Comparison of ENCODE assay signal across 19 cellular contexts in genomic region chr17:49834118-49834743, GRCh38. TPM values are rescaled to one million over a fixed set of nuclear protein-coding genes. Genes with fewer than 3 reads are reported as not detected.
"Had no signal": no experiment of that assay in that cellular context is flagged by ENCODE, and none has a peak within 500 bp of the region (broad histone marks: within the 10 kb centered on the region; RNA-seq: fewer than 3 reads in every experiment).

No MANE protein-coding gene starts in this region.

- DNase-seq: activated CD4-positive, alpha-beta memory T cell treated with anti-CD3 and anti-CD28 coated beads, Interleukin-2, amount 10 ng/mL, durations not matched to agents 7 days and 5 days; activated naive CD4-positive, alpha-beta T cell treated with anti-CD3 and anti-CD28 coated beads, Interleukin-2, amount 10 ng/mL, durations not matched to agents 7 days and 5 days; activated T-cell treated with anti-CD3 and anti-CD28 coated beads, Interleukin-2, amount 50 U/mL, for 24 hours; central memory CD4-positive, alpha-beta T cell; cortex of kidney; effector memory CD8-positive, alpha-beta T cell; erythroblast; foreskin fibroblast; left cardiac atrium; midbrain; sigmoid colon; stimulated activated CD4-positive, alpha-beta T cell treated with anti-CD3 and anti-CD28 coated beads, Interleukin-12 subunit alpha, Interleukin-12 subunit beta, amount 100 ng/mL, for 4 hours; T-helper 9 cell had no signal

- H3K4me3 ChIP-seq: lung, ovary, sigmoid colon had no signal

- H3K9me3 ChIP-seq: ovary, sigmoid colon had no signal

- H3K27me3 ChIP-seq: ovary, sigmoid colon had no signal

- ATAC-seq: effector memory CD8-positive, alpha-beta T cell; left cardiac atrium; stimulated activated memory B cell treated with anti-CD40 and anti-IgM and Interleukin-4, amounts not matched to agents 10 μg/mL and 1 μg/mL and 100 μg/mL, for 72 hours had no signal

- H3K27ac ChIP-seq: ovary had no signal

- H3K36me3 ChIP-seq: ovary had no signal

RNA-seq across cellular contexts. Expression of gene TAC4, which starts 13.6 kb away (rescaled TPM):
- total RNA-seq: activated CD4-positive, alpha-beta memory T cell treated with anti-CD3 and anti-CD28 coated beads, Interleukin-2, amount 10 ng/mL, durations not matched to agents 7 days and 5 days; left cardiac atrium; lung; myocyte; ovary; sigmoid colon had no signal
- polyA plus RNA-seq: lung, neural cell, ovary, urinary bladder had no signal
